Comparison of ENCODE assay signal across 1 cellular context in the genomic region with DNA sequence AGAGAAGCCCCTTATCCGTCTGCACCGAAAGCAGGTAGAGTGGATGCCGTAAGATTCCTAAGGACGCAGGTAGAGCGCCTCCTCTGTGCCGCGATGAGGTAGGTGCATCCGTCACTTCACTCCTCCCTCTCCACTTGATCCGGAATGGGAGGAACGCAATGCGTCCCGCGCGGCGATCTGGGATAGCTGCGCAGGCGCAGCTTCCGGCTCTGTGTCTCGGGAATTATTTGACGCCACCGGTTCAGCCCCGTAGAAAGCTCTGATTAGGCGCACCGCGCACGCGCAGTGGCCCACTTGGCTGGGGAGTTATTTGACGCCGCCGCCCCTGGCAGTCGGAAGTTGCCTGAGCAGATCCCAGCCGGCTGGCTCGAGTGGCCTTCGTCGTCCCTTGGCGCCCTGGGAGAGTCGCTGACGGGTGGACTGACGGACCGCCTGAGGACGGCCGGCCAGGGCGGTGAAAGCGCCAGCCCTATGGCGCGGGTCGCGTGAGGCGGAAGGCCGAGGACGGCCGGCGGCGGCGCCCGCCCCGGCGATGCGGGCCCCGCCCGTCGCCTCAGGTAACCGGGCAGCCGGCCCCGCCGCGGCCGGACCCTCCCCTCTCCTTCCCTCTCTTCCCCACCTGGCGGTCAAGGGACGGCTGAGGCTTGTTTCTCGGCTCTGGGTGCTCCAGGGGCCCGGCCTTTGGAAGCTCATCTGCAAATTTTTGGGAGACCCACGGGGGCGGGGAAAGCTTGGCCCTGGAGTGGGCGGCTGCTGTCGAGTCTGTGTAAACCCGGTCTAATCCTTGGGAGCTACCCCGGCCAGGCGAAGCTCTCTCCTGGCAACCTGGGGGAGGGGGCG.
TF ChIP-seq lines count a peak whose summit lies in the region.

A gene (plus strand): TSS at position 331 of the 840 bp plus-strand sequence. CDS start 15,590 bp downstream, outside the sequence.

TF ChIP-seq in K562, 482 proteins besides CTCF, POLR2A, EP300 and RAD21 (continued from another document and continues in another):
- TF ChIP-seq, protein P1, sequence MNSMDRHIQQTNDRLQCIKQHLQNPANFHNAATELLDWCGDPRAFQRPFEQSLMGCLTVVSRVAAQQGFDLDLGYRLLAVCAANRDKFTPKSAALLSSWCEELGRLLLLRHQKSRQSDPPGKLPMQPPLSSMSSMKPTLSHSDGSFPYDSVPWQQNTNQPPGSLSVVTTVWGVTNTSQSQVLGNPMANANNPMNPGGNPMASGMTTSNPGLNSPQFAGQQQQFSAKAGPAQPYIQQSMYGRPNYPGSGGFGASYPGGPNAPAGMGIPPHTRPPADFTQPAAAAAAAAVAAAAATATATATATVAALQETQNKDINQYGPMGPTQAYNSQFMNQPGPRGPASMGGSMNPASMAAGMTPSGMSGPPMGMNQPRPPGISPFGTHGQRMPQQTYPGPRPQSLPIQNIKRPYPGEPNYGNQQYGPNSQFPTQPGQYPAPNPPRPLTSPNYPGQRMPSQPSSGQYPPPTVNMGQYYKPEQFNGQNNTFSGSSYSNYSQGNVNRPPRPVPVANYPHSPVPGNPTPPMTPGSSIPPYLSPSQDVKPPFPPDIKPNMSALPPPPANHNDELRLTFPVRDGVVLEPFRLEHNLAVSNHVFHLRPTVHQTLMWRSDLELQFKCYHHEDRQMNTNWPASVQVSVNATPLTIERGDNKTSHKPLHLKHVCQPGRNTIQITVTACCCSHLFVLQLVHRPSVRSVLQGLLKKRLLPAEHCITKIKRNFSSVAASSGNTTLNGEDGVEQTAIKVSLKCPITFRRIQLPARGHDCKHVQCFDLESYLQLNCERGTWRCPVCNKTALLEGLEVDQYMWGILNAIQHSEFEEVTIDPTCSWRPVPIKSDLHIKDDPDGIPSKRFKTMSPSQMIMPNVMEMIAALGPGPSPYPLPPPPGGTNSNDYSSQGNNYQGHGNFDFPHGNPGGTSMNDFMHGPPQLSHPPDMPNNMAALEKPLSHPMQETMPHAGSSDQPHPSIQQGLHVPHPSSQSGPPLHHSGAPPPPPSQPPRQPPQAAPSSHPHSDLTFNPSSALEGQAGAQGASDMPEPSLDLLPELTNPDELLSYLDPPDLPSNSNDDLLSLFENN (IDR thresholded peaks at IDR 0.05; ENCODE audit: low read depth in 2 of 2, low read length in 2 of 2) = no peak
- TF ChIP-seq MEIS2 (IDR thresholded peaks at IDR 0.05; ENCODE audit: partially characterized antibody) (peak; percentile 97), L3MBTL2 (IDR thresholded peaks at IDR 0.05) (peak; percentile 18), MBD2 (IDR thresholded peaks at IDR 0.05; ENCODE audit: borderline replicate concordance, low read depth) (no peak; the same call in 1 of the 2 replicates), SUPT5H (IDR thresholded peaks at IDR 0.05) (peak; percentile 66), NR2C1 (IDR thresholded peaks at IDR 0.05) (0 out of 2 replicates have a peak, but pooled peaks have one; percentile 16), NR2C1 (tag; IDR thresholded peaks at IDR 0.05) (peak; percentile 28; the same call in 1 of the 2 replicates), KLF1 (tag; IDR thresholded peaks at IDR 0.05) (peak; percentile 73), GABPB2 (CRISPR knock-in tag; conservative IDR thresholded peaks at IDR 0.05) (no peak), ZNF12 (CRISPR knock-in tag; IDR thresholded peaks at IDR 0.05) (0 out of 2 replicates have a peak, but pooled peaks have one; percentile 51), ESRRA (IDR thresholded peaks at IDR 0.05; ENCODE audit: borderline replicate concordance, low read depth) (peak; percentile 53; the same call in 1 of the 2 replicates), NRF1 (conservative IDR thresholded peaks at IDR 0.05 in 1 of 2, IDR thresholded peaks at IDR 0.05 in 1 of 2) (peak; percentile 100), FUS (optimal IDR thresholded peaks at IDR 0.05; ENCODE audit: low read depth, low read length) (no peak), CREB1 (IDR thresholded peaks at IDR 0.05) (peak; percentile 55; the same call in 1 of the 2 replicates), CREB1 (CRISPR knock-in tag; IDR thresholded peaks at IDR 0.05) (peak; percentile 80), YY1 (IDR thresholded peaks at IDR 0.05; ENCODE audit: borderline replicate concordance in 1 of 3, control insufficient read depth in 1 of 3, extremely low read depth in 1 of 3, insufficient read depth in 3 of 3, insufficient read length in 1 of 3, insufficient replicate concordance in 2 of 3, low read depth in 1 of 3, low read length in 2 of 3) (peak in 2 of 3 experiments; percentile 6 to 8)
- TF ChIP-seq, protein P2, sequence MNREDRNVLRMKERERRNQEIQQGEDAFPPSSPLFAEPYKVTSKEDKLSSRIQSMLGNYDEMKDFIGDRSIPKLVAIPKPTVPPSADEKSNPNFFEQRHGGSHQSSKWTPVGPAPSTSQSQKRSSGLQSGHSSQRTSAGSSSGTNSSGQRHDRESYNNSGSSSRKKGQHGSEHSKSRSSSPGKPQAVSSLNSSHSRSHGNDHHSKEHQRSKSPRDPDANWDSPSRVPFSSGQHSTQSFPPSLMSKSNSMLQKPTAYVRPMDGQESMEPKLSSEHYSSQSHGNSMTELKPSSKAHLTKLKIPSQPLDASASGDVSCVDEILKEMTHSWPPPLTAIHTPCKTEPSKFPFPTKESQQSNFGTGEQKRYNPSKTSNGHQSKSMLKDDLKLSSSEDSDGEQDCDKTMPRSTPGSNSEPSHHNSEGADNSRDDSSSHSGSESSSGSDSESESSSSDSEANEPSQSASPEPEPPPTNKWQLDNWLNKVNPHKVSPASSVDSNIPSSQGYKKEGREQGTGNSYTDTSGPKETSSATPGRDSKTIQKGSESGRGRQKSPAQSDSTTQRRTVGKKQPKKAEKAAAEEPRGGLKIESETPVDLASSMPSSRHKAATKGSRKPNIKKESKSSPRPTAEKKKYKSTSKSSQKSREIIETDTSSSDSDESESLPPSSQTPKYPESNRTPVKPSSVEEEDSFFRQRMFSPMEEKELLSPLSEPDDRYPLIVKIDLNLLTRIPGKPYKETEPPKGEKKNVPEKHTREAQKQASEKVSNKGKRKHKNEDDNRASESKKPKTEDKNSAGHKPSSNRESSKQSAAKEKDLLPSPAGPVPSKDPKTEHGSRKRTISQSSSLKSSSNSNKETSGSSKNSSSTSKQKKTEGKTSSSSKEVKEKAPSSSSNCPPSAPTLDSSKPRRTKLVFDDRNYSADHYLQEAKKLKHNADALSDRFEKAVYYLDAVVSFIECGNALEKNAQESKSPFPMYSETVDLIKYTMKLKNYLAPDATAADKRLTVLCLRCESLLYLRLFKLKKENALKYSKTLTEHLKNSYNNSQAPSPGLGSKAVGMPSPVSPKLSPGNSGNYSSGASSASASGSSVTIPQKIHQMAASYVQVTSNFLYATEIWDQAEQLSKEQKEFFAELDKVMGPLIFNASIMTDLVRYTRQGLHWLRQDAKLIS (CRISPR knock-in tag; IDR thresholded peaks at IDR 0.05) = 0 out of 2 replicates have a peak, but pooled peaks have one; percentile 56
- TF ChIP-seq, protein P3, sequence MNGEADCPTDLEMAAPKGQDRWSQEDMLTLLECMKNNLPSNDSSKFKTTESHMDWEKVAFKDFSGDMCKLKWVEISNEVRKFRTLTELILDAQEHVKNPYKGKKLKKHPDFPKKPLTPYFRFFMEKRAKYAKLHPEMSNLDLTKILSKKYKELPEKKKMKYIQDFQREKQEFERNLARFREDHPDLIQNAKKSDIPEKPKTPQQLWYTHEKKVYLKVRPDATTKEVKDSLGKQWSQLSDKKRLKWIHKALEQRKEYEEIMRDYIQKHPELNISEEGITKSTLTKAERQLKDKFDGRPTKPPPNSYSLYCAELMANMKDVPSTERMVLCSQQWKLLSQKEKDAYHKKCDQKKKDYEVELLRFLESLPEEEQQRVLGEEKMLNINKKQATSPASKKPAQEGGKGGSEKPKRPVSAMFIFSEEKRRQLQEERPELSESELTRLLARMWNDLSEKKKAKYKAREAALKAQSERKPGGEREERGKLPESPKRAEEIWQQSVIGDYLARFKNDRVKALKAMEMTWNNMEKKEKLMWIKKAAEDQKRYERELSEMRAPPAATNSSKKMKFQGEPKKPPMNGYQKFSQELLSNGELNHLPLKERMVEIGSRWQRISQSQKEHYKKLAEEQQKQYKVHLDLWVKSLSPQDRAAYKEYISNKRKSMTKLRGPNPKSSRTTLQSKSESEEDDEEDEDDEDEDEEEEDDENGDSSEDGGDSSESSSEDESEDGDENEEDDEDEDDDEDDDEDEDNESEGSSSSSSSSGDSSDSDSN (IDR thresholded peaks at IDR 0.05; ENCODE audit: borderline replicate concordance in 1 of 2, low read depth in 2 of 2, low read length in 2 of 2) = 0 out of 4 replicates have a peak, but pooled peaks of 1 of the 2 experiments have one; percentile 17
- TF ChIP-seq, protein P4, sequence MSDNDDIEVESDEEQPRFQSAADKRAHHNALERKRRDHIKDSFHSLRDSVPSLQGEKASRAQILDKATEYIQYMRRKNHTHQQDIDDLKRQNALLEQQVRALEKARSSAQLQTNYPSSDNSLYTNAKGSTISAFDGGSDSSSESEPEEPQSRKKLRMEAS (CRISPR knock-in tag; IDR thresholded peaks at IDR 0.05) = peak; percentile 66
- TF ChIP-seq, protein P5, sequence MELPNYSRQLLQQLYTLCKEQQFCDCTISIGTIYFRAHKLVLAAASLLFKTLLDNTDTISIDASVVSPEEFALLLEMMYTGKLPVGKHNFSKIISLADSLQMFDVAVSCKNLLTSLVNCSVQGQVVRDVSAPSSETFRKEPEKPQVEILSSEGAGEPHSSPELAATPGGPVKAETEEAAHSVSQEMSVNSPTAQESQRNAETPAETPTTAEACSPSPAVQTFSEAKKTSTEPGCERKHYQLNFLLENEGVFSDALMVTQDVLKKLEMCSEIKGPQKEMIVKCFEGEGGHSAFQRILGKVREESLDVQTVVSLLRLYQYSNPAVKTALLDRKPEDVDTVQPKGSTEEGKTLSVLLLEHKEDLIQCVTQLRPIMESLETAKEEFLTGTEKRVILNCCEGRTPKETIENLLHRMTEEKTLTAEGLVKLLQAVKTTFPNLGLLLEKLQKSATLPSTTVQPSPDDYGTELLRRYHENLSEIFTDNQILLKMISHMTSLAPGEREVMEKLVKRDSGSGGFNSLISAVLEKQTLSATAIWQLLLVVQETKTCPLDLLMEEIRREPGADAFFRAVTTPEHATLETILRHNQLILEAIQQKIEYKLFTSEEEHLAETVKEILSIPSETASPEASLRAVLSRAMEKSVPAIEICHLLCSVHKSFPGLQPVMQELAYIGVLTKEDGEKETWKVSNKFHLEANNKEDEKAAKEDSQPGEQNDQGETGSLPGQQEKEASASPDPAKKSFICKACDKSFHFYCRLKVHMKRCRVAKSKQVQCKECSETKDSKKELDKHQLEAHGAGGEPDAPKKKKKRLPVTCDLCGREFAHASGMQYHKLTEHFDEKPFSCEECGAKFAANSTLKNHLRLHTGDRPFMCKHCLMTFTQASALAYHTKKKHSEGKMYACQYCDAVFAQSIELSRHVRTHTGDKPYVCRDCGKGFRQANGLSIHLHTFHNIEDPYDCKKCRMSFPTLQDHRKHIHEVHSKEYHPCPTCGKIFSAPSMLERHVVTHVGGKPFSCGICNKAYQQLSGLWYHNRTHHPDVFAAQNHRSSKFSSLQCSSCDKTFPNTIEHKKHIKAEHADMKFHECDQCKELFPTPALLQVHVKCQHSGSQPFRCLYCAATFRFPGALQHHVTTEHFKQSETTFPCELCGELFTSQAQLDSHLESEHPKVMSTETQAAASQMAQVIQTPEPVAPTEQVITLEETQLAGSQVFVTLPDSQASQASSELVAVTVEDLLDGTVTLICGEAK (IDR thresholded peaks at IDR 0.05) = peak; percentile 88
- TF ChIP-seq, protein P5 (CRISPR knock-in tag; IDR thresholded peaks at IDR 0.05) = no peak
- TF ChIP-seq, protein P6, sequence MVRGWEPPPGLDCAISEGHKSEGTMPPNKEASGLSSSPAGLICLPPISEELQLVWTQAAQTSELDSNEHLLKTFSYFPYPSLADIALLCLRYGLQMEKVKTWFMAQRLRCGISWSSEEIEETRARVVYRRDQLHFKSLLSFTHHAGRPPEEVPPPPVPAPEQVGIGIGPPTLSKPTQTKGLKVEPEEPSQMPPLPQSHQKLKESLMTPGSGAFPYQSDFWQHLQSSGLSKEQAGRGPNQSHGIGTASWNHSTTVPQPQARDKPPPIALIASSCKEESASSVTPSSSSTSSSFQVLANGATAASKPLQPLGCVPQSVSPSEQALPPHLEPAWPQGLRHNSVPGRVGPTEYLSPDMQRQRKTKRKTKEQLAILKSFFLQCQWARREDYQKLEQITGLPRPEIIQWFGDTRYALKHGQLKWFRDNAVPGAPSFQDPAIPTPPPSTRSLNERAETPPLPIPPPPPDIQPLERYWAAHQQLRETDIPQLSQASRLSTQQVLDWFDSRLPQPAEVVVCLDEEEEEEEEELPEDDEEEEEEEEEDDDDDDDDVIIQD (CRISPR knock-in tag; IDR thresholded peaks at IDR 0.05) = no peak
- TF ChIP-seq, protein P7, sequence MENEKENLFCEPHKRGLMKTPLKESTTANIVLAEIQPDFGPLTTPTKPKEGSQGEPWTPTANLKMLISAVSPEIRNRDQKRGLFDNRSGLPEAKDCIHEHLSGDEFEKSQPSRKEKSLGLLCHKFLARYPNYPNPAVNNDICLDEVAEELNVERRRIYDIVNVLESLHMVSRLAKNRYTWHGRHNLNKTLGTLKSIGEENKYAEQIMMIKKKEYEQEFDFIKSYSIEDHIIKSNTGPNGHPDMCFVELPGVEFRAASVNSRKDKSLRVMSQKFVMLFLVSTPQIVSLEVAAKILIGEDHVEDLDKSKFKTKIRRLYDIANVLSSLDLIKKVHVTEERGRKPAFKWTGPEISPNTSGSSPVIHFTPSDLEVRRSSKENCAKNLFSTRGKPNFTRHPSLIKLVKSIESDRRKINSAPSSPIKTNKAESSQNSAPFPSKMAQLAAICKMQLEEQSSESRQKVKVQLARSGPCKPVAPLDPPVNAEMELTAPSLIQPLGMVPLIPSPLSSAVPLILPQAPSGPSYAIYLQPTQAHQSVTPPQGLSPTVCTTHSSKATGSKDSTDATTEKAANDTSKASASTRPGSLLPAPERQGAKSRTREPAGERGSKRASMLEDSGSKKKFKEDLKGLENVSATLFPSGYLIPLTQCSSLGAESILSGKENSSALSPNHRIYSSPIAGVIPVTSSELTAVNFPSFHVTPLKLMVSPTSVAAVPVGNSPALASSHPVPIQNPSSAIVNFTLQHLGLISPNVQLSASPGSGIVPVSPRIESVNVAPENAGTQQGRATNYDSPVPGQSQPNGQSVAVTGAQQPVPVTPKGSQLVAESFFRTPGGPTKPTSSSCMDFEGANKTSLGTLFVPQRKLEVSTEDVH (IDR thresholded peaks at IDR 0.05; ENCODE audit: low read depth, partially characterized antibody) = peak; percentile 32
